1 cellular context compared by ENCODE assay signal in genomic region chr12:111393700-111394275, GRCh38.
TF ChIP-seq lines count a peak whose summit lies in the region.

No MANE protein-coding gene starts in this region.

TF ChIP-seq in endothelial cell of umbilical vein, 7 proteins besides CTCF, POLR2A, EP300 and RAD21:
- TF ChIP-seq FOS (IDR thresholded peaks at IDR 0.05; ENCODE audit: borderline replicate concordance, insufficient read depth, low read length) (no peak), GATA2 (IDR thresholded peaks at IDR 0.05; ENCODE audit: insufficient read depth, insufficient read length, low read depth, low read length) (no peak), POLR2AphosphoS5 (IDR thresholded peaks at IDR 0.05; ENCODE audit: insufficient read depth, low read depth, low read length) (no peak)
